In the genomic region with DNA sequence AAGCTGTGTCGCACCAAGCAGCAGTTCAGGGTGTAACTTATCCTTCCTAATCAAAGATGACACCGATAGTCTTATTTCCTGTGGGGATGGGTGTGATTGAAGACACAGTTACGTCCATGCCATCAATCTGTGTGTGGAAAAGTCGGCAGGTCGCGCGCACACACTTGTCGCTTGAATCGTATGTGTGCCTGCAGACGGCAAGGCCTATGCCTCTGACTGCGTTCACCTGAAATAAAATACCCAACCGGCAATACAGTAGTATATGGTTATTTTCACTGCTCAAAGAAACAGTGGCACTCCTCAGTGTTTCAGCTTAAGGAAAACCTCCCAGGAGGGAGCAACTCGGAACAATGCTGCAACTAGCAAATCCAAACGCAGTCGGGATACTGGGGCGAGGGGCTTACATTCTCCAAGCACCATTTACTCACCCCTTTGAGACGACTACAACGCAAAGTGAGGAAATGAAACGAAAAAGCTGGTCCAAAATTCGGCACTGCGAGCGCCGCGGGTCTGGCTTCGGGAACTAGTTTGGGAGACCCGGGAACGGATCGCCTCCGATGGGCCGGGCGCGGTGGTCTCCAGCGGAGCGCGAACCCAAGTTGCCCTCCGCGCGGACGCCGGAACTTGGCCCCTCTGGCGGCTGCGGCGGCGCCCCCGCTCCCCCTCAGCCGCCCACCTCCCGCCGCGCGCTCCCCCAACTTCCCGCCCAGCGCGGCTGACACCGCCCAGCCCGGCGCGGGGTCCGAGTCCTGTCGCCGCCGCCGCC, we compare ENCODE assay signal across 1 cellular context.
TF ChIP-seq lines count a peak whose summit lies in the region.

No MANE protein-coding gene starts in this region.

TF ChIP-seq in HEK293, 187 proteins besides CTCF, POLR2A, EP300 and RAD21 (continued from another document):
- TF ChIP-seq, protein P1, sequence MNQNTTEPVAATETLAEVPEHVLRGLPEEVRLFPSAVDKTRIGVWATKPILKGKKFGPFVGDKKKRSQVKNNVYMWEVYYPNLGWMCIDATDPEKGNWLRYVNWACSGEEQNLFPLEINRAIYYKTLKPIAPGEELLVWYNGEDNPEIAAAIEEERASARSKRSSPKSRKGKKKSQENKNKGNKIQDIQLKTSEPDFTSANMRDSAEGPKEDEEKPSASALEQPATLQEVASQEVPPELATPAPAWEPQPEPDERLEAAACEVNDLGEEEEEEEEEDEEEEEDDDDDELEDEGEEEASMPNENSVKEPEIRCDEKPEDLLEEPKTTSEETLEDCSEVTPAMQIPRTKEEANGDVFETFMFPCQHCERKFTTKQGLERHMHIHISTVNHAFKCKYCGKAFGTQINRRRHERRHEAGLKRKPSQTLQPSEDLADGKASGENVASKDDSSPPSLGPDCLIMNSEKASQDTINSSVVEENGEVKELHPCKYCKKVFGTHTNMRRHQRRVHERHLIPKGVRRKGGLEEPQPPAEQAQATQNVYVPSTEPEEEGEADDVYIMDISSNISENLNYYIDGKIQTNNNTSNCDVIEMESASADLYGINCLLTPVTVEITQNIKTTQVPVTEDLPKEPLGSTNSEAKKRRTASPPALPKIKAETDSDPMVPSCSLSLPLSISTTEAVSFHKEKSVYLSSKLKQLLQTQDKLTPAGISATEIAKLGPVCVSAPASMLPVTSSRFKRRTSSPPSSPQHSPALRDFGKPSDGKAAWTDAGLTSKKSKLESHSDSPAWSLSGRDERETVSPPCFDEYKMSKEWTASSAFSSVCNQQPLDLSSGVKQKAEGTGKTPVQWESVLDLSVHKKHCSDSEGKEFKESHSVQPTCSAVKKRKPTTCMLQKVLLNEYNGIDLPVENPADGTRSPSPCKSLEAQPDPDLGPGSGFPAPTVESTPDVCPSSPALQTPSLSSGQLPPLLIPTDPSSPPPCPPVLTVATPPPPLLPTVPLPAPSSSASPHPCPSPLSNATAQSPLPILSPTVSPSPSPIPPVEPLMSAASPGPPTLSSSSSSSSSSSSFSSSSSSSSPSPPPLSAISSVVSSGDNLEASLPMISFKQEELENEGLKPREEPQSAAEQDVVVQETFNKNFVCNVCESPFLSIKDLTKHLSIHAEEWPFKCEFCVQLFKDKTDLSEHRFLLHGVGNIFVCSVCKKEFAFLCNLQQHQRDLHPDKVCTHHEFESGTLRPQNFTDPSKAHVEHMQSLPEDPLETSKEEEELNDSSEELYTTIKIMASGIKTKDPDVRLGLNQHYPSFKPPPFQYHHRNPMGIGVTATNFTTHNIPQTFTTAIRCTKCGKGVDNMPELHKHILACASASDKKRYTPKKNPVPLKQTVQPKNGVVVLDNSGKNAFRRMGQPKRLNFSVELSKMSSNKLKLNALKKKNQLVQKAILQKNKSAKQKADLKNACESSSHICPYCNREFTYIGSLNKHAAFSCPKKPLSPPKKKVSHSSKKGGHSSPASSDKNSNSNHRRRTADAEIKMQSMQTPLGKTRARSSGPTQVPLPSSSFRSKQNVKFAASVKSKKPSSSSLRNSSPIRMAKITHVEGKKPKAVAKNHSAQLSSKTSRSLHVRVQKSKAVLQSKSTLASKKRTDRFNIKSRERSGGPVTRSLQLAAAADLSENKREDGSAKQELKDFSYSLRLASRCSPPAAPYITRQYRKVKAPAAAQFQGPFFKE (tag by site-specific recombination; IDR thresholded peaks at IDR 0.05; ENCODE audit: borderline replicate concordance): no peak
- peak; percentile 23; the same call in 1 of the 2 replicates for TF ChIP-seq ZNF600 (tag by site-specific recombination; IDR thresholded peaks at IDR 0.05)
- TF ChIP-seq ZBTB17 (tag by site-specific recombination; IDR thresholded peaks at IDR 0.05): peak; percentile 91
- 0 out of 2 replicates have a peak, but pooled peaks have one; percentile 52 for TF ChIP-seq SCRT2 (tag by site-specific recombination; IDR thresholded peaks at IDR 0.05)
- TF ChIP-seq, protein P2, sequence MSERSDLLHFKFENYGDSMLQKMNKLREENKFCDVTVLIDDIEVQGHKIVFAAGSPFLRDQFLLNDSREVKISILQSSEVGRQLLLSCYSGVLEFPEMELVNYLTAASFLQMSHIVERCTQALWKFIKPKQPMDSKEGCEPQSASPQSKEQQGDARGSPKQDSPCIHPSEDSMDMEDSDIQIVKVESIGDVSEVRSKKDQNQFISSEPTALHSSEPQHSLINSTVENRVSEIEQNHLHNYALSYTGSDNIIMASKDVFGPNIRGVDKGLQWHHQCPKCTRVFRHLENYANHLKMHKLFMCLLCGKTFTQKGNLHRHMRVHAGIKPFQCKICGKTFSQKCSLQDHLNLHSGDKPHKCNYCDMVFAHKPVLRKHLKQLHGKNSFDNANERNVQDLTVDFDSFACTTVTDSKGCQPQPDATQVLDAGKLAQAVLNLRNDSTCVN (tag by site-specific recombination; optimal IDR thresholded peaks at IDR 0.05): peak; percentile 56
- TF ChIP-seq ZNF404 (tag by site-specific recombination; IDR thresholded peaks at IDR 0.05): no peak
- TF ChIP-seq ZNF585B (tag by site-specific recombination; IDR thresholded peaks at IDR 0.05): no peak
- no peak for TF ChIP-seq KLF8 (tag by site-specific recombination; IDR thresholded peaks at IDR 0.05)
- 0 out of 2 replicates have a peak, but pooled peaks have one; percentile 31 for TF ChIP-seq ZFP37 (tag by site-specific recombination; IDR thresholded peaks at IDR 0.05)
- TF ChIP-seq ZNF544 (tag by site-specific recombination; IDR thresholded peaks at IDR 0.05): no peak
- TF ChIP-seq, protein P3, sequence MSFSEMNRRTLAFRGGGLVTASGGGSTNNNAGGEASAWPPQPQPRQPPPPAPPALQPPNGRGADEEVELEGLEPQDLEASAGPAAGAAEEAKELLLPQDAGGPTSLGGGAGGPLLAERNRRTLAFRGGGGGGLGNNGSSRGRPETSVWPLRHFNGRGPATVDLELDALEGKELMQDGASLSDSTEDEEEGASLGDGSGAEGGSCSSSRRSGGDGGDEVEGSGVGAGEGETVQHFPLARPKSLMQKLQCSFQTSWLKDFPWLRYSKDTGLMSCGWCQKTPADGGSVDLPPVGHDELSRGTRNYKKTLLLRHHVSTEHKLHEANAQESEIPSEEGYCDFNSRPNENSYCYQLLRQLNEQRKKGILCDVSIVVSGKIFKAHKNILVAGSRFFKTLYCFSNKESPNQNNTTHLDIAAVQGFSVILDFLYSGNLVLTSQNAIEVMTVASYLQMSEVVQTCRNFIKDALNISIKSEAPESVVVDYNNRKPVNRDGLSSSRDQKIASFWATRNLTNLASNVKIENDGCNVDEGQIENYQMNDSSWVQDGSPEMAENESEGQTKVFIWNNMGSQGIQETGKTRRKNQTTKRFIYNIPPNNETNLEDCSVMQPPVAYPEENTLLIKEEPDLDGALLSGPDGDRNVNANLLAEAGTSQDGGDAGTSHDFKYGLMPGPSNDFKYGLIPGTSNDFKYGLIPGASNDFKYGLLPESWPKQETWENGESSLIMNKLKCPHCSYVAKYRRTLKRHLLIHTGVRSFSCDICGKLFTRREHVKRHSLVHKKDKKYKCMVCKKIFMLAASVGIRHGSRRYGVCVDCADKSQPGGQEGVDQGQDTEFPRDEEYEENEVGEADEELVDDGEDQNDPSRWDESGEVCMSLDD (tag by site-specific recombination; IDR thresholded peaks at IDR 0.05): no peak
- no peak for TF ChIP-seq ZNF311 (tag by site-specific recombination; IDR thresholded peaks at IDR 0.05; ENCODE audit: borderline replicate concordance)
